Comparison of ENCODE assay signal across 8 cellular contexts in genomic region chr5:131379723-131380122, GRCh38.
A peak's percentile ranks its signal among the peaks of the same experiment; 100 is the strongest.
DNase-seq lines count a peak whose midpoint lies in the region; ATAC-seq and TF ChIP-seq lines count a peak whose summit lies in the region.

No MANE protein-coding gene starts in this region.

- peaks cover 16% of the 10 kb centered on the region for H3K4me1 ChIP-seq in colonic mucosa

- intact Hi-C loops in colonic mucosa (cut with DNase I): loop anchor here (10.0 kb wide), 2 partner anchors 115 to 215 kb away; partner anchors contain the start of genes CDC42SE2 and HINT1

- DNase-seq in UCSD-AML1 (lab: John Stamatoyannopoulos, UW; ENCODE audit: unreplicated experiment) (peak; percentile 31), colonic mucosa (no peak), progenitor cell of endocrine pancreas (ENCODE audit: low spot score, unreplicated experiment) (no peak), GDM1 (lab: John Stamatoyannopoulos, UW) (no peak), GM19240 (ENCODE audit: insufficient read length, low spot score) (no peak)

- no peak overlapping the region for H3K4me3 Mint-ChIP-seq in progenitor cell of endocrine pancreas (ENCODE audit: low read depth)

- peaks cover 2% of the 10 kb centered on the region for H3K36me3 Mint-ChIP-seq in progenitor cell of endocrine pancreas (ENCODE audit: insufficient read depth)

- no peaks in the 10 kb centered on the region for H3K9me3 Mint-ChIP-seq in progenitor cell of endocrine pancreas (ENCODE audit: low read depth)

- ATAC-seq in GM18858 (IDR thresholded peaks at IDR 0.05; ENCODE audit: unreplicated experiment) (peak; percentile 24), HG03139 (IDR thresholded peaks at IDR 0.05; ENCODE audit: unreplicated experiment) (peak; percentile 35), HG03045 (IDR thresholded peaks at IDR 0.05; ENCODE audit: unreplicated experiment) (no peak)

- H3K4me3 ChIP-seq in colonic mucosa: no peak overlapping the region

- peaks cover 16% of the 10 kb centered on the region for H3K4me1 Mint-ChIP-seq in progenitor cell of endocrine pancreas (ENCODE audit: low read depth)

- peak overlapping the region; percentile 63 for H3K27ac ChIP-seq in colonic mucosa

- H3K27ac Mint-ChIP-seq in progenitor cell of endocrine pancreas: peak overlapping the region; percentile 51

- H3K36me3 ChIP-seq in colonic mucosa: no peaks in the 10 kb centered on the region

- H3K27me3 Mint-ChIP-seq in progenitor cell of endocrine pancreas: no peaks in the 10 kb centered on the region

- no peaks in the 10 kb centered on the region for H3K27me3 ChIP-seq in colonic mucosa

- no peak for TF ChIP-seq CTCF in colonic mucosa (IDR thresholded peaks at IDR 0.05)
- TF ChIP-seq CTCF in progenitor cell of endocrine pancreas (IDR thresholded peaks at IDR 0.05; ENCODE audit: unreplicated experiment): no peak

- no peaks in the 10 kb centered on the region for H3K9me3 ChIP-seq in colonic mucosa

- H3K9ac ChIP-seq in colonic mucosa (ENCODE audit: low read depth in 2 of 2, low read length in 2 of 2): no peak overlapping the region
